ENCODE assay signal across 9 cellular contexts in the genomic region with DNA sequence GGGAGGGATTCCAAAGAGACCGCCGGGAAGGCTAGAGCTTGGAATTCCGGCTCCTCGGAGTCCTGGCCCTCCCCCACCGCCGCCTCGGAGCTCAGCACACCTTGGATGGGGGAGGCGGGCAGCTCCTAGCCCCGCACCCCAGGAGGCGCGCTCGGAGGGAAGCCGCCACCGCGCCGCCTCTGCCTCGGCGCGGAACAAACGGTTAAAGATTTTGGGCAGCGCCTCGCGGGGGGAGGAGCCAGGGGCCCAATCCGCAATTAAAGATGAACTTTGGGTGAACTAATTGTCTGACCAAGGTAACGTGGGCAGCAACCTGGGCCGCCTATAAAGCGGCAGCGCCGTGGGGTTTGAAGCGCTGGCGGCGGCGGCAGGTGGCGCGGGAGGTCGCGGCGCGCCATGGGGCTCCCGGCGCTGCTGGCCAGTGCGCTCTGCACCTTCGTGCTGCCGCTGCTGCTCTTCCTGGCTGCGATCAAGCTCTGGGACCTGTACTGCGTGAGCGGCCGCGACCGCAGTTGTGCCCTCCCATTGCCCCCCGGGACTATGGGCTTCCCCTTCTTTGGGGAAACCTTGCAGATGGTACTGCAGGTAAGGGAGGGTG. TPM values are rescaled to one million over a fixed set of nuclear protein-coding genes. Genes with fewer than 3 reads are reported as not detected.
DNase-seq lines count a peak whose midpoint lies in the region; ATAC-seq and TF ChIP-seq lines count a peak whose summit lies in the region.
"Had no signal": no experiment of that assay in that cellular context is flagged by ENCODE, and none has a peak within 500 bp of the region (broad histone marks: within the 10 kb centered on the region; RNA-seq: fewer than 3 reads in every experiment).

A gene with protein sequence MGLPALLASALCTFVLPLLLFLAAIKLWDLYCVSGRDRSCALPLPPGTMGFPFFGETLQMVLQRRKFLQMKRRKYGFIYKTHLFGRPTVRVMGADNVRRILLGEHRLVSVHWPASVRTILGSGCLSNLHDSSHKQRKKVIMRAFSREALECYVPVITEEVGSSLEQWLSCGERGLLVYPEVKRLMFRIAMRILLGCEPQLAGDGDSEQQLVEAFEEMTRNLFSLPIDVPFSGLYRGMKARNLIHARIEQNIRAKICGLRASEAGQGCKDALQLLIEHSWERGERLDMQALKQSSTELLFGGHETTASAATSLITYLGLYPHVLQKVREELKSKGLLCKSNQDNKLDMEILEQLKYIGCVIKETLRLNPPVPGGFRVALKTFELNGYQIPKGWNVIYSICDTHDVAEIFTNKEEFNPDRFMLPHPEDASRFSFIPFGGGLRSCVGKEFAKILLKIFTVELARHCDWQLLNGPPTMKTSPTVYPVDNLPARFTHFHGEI (plus strand): TSS at position 355 of the 598 bp plus-strand sequence. CDS start 42 bp downstream, at position 397.

- CTCF ChIA-PET in activated naive CD4-positive, alpha-beta T cell treated with anti-CD3 and anti-CD28 coated beads, Interleukin-2, amount 10 ng/mL, durations not matched to agents 7 days and 5 days (lab: Charles Lee): interaction anchor here (0.8 to 2.3 kb wide), 3 partner anchors 12 to 409 kb away, joined by 3 to 7 read pairs (median 3); partner anchors contain the start of gene MYOF

- peaks cover 0 to 66% (median 14%) of the 10 kb centered on the region in 4 donors for H3K4me1 ChIP-seq in right lobe of liver
- H3K4me1 ChIP-seq in upper lobe of right lung: peaks cover 34% of the 10 kb centered on the region

- H3K27ac ChIP-seq in right lobe of liver (peak within 1 kb of the TSS in 1 of 3 donors; percentile 84), upper lobe of right lung (no peak within 1 kb of the TSS)

- TF ChIP-seq CTCF in right lobe of liver (IDR thresholded peaks at IDR 0.05): peak in 1 of 4 donors; percentile 17
- TF ChIP-seq CTCF in upper lobe of right lung (IDR thresholded peaks at IDR 0.05): no peak

- H3K36me3 Mint-ChIP-seq in activated naive CD4-positive, alpha-beta T cell treated with anti-CD3 and anti-CD28 coated beads, Interleukin-2, amount 10 ng/mL, durations not matched to agents 7 days and 5 days: peaks cover 5% of the 10 kb centered on the region
- no peaks in the 10 kb centered on the region for H3K36me3 Mint-ChIP-seq in activated T-helper 2 cell treated with anti-CD3 and anti-CD28 coated beads, Interferon-gamma antibody, Interleukin-2, Interleukin-4, amounts not matched to agents 10 μg/mL and 5 μg/mL and 100 μg/mL, durations not matched to agents 14 hours and 24 hours and 36 hours (ENCODE audit: low read depth)

- peak within 1 kb of the TSS; percentile 18 to 76 (median 49) for H3K4me3 ChIP-seq in right lobe of liver
- H3K4me3 ChIP-seq in upper lobe of right lung: peak within 1 kb of the TSS; percentile 29

- H3K4me3 Mint-ChIP-seq in activated naive CD4-positive, alpha-beta T cell treated with anti-CD3 and anti-CD28 coated beads, Interleukin-2, amount 10 ng/mL, durations not matched to agents 7 days and 5 days: peak within 1 kb of the TSS; percentile 58
- H3K4me3 Mint-ChIP-seq in activated T-helper 2 cell treated with anti-CD3 and anti-CD28 coated beads, Interferon-gamma antibody, Interleukin-2, Interleukin-4, amounts not matched to agents 10 μg/mL and 5 μg/mL and 100 μg/mL, durations not matched to agents 14 hours and 24 hours and 36 hours (ENCODE audit: low read depth): peak within 1 kb of the TSS; percentile 75

- H3K9me3 ChIP-seq in right lobe of liver (no peaks in the 10 kb centered on the region), upper lobe of right lung (no peaks in the 10 kb centered on the region)

- H3K36me3 ChIP-seq in right lobe of liver (no peaks in the 10 kb centered on the region), upper lobe of right lung (no peaks in the 10 kb centered on the region)

- intact Hi-C loops in activated T-helper 2 cell treated with anti-CD3 and anti-CD28 coated beads, Interferon-gamma antibody, Interleukin-2, Interleukin-4, amounts not matched to agents 10 μg/mL and 5 μg/mL and 100 μg/mL, durations not matched to agents 14 hours and 24 hours and 36 hours (cut with micrococcal nuclease): loop anchor here (1.0 kb wide), 1 partner anchor 11 kb away; no protein-coding TSS in a partner anchor
- intact Hi-C loops in right lobe of liver (cut with DNase I): no loop called here
- intact Hi-C loops in upper lobe of right lung (cut with DNase I): loop anchor here (10.0 kb wide), 1 partner anchor 221 kb away; no protein-coding TSS in a partner anchor

- H3K27me3 Mint-ChIP-seq in activated naive CD4-positive, alpha-beta T cell treated with anti-CD3 and anti-CD28 coated beads, Interleukin-2, amount 10 ng/mL, durations not matched to agents 7 days and 5 days: peaks cover 92% of the 10 kb centered on the region
- H3K27me3 Mint-ChIP-seq in activated T-helper 2 cell treated with anti-CD3 and anti-CD28 coated beads, Interferon-gamma antibody, Interleukin-2, Interleukin-4, amounts not matched to agents 10 μg/mL and 5 μg/mL and 100 μg/mL, durations not matched to agents 14 hours and 24 hours and 36 hours (ENCODE audit: low read depth): peaks cover 75% of the 10 kb centered on the region

- peaks cover 25% of the 10 kb centered on the region for H3K4me1 Mint-ChIP-seq in activated naive CD4-positive, alpha-beta T cell treated with anti-CD3 and anti-CD28 coated beads, Interleukin-2, amount 10 ng/mL, durations not matched to agents 7 days and 5 days
- peaks cover 20% of the 10 kb centered on the region for H3K4me1 Mint-ChIP-seq in activated T-helper 2 cell treated with anti-CD3 and anti-CD28 coated beads, Interferon-gamma antibody, Interleukin-2, Interleukin-4, amounts not matched to agents 10 μg/mL and 5 μg/mL and 100 μg/mL, durations not matched to agents 14 hours and 24 hours and 36 hours (ENCODE audit: low read depth)

- ATAC-seq in right lobe of liver (peak in 1 of 4 donors; percentile 53), upper lobe of right lung (no peak), GM18873 (IDR thresholded peaks at IDR 0.05; ENCODE audit: low FRiP score, unreplicated experiment) (no peak), GM19397 (IDR thresholded peaks at IDR 0.05; ENCODE audit: unreplicated experiment) (no peak)

- H3K9me3 Mint-ChIP-seq in activated naive CD4-positive, alpha-beta T cell treated with anti-CD3 and anti-CD28 coated beads, Interleukin-2, amount 10 ng/mL, durations not matched to agents 7 days and 5 days: no peaks in the 10 kb centered on the region
- H3K9me3 Mint-ChIP-seq in activated T-helper 2 cell treated with anti-CD3 and anti-CD28 coated beads, Interferon-gamma antibody, Interleukin-2, Interleukin-4, amounts not matched to agents 10 μg/mL and 5 μg/mL and 100 μg/mL, durations not matched to agents 14 hours and 24 hours and 36 hours: no peaks in the 10 kb centered on the region

- DNase-seq in activated naive CD4-positive, alpha-beta T cell treated with anti-CD3 and anti-CD28 coated beads, Interleukin-2, amount 10 ng/mL, durations not matched to agents 7 days and 5 days: no peak
- no peak for DNase-seq in activated naive CD4-positive, alpha-beta T cell (lab: John Stamatoyannopoulos, UW)
- no peak for DNase-seq in activated T-helper 2 cell treated with anti-CD3 and anti-CD28 coated beads, Interferon-gamma antibody, Interleukin-2, Interleukin-4, amounts not matched to agents 10 μg/mL and 5 μg/mL and 100 μg/mL, durations not matched to agents 14 hours and 24 hours and 36 hours (ENCODE audit: low spot score)
- DNase-seq in right lobe of liver: peak in 2 of 3 donors; percentile 67 to 80
- DNase-seq in upper lobe of right lung: no peak
- DNase-seq in SW 1271 (lab: John Stamatoyannopoulos, UW): no peak
- DNase-seq: left cardiac atrium had no signal

- peak within 1 kb of the TSS; percentile 74 for H3K27ac Mint-ChIP-seq in activated naive CD4-positive, alpha-beta T cell treated with anti-CD3 and anti-CD28 coated beads, Interleukin-2, amount 10 ng/mL, durations not matched to agents 7 days and 5 days
- no peak within 1 kb of the TSS for H3K27ac Mint-ChIP-seq in activated T-helper 2 cell treated with anti-CD3 and anti-CD28 coated beads, Interferon-gamma antibody, Interleukin-2, Interleukin-4, amounts not matched to agents 10 μg/mL and 5 μg/mL and 100 μg/mL, durations not matched to agents 14 hours and 24 hours and 36 hours

- no peaks in the 10 kb centered on the region for H3K27me3 ChIP-seq in right lobe of liver
- H3K27me3 ChIP-seq in upper lobe of right lung: peaks cover 64% of the 10 kb centered on the region

- WGBS in right lobe of liver (ENCODE audit: insufficient coverage, low coverage, low lambda C conversion rate, missing lambda C conversion rate): no CpG with 5 or more reads among the region's 51 CpGs

- TF ChIP-seq POLR2A in right lobe of liver (IDR thresholded peaks at IDR 0.05): no peak

RNA-seq across cellular contexts. Expression of the gene that starts here (rescaled TPM):
- not detected in 2 replicates for total RNA-seq in activated T-helper 2 cell treated with anti-CD3 and anti-CD28 coated beads, Interferon-gamma antibody, Interleukin-2, Interleukin-4, amounts not matched to agents 10 μg/mL and 5 μg/mL and 100 μg/mL, durations not matched to agents 14 hours and 24 hours and 36 hours
- total RNA-seq in right lobe of liver (10 to 100 TPM in 3 of 6 experiments, under 1 TPM in 1, not detected in 2; 0.95 to 53.1 (median 12.6) TPM), upper lobe of right lung (not detected)

Comparison
In these comparisons a context has a peak if more than half of its experiments do, and no peak if none do; other contexts are left out.
1. DNase-seq: peak in right lobe of liver (2 of 3); none in activated naive CD4-positive, alpha-beta T cell treated with anti-CD3 and anti-CD28 coated beads, Interleukin-2, amount 10 ng/mL, durations not matched to agents 7 days and 5 days (single experiment), activated naive CD4-positive, alpha-beta T cell (0 of 4), activated T-helper 2 cell treated with anti-CD3 and anti-CD28 coated beads, Interferon-gamma antibody, Interleukin-2, Interleukin-4, amounts not matched to agents 10 μg/mL and 5 μg/mL and 100 μg/mL, durations not matched to agents 14 hours and 24 hours and 36 hours (single experiment), upper lobe of right lung (single experiment) and SW 1271 (0 of 2).
2. intact Hi-C loops: an anchor here in activated T-helper 2 cell treated with anti-CD3 and anti-CD28 coated beads, Interferon-gamma antibody, Interleukin-2, Interleukin-4, amounts not matched to agents 10 μg/mL and 5 μg/mL and 100 μg/mL, durations not matched to agents 14 hours and 24 hours and 36 hours (1.0 kb wide) and upper lobe of right lung (10.0 kb wide); none called in right lobe of liver.